In genomic region chr16:30805370-30806169, GRCh38 we compare ENCODE assay signal across 9 cellular contexts. TPM values are rescaled to one million over a fixed set of nuclear protein-coding genes. Genes with fewer than 3 reads are reported as not detected.
A peak's percentile ranks its signal among the peaks of the same experiment; 100 is the strongest.
DNase-seq lines count a peak whose midpoint lies in the region; ATAC-seq, FAIRE-seq and TF ChIP-seq lines count a peak whose summit lies in the region.
"Had no signal": no experiment of that assay in that cellular context is flagged by ENCODE, and none has a peak within 500 bp of the region (broad histone marks: within the 10 kb centered on the region; RNA-seq: fewer than 3 reads in every experiment).

No MANE protein-coding gene starts in this region.

- no peaks in the 10 kb centered on the region for H3F3A ChIP-seq in neural cell (ENCODE audit: insufficient read depth, low read length, poor library complexity, severe bottlenecking)

- no peaks in the 10 kb centered on the region for H4K20me1 ChIP-seq in neural cell (ENCODE audit: insufficient read depth)

- peak in 1 of 2 donors; percentile 84 for TF ChIP-seq POLR2A in thyroid gland (IDR thresholded peaks at IDR 0.05)

- 1 to 2% methylated on average over 10 to 32 of the region's 62 CpGs for WGBS in thyroid gland, 2 donors

- H3K79me2 ChIP-seq in neural cell (replicated peaks; ENCODE audit: insufficient read depth, low read length), result no peaks in the 10 kb centered on the region

- intact Hi-C loops in thyroid gland (cut with DNase I), result no loop called here

- peaks cover 41% of the 10 kb centered on the region for H3K27me3 ChIP-seq in HUES48 (ENCODE audit: control insufficient read depth, insufficient read depth, low read length)
- H3K27me3 ChIP-seq in RWPE2 (ENCODE audit: insufficient read depth, poor library complexity, severe bottlenecking), result no peaks in the 10 kb centered on the region
- no peaks in the 10 kb centered on the region for H3K27me3 ChIP-seq in neural cell (ENCODE audit: insufficient read depth, low read depth, low read length)
- H3K27me3 ChIP-seq in thyroid gland, result no peaks in the 10 kb centered on the region

- H2AFZ ChIP-seq in neural cell (ENCODE audit: low read depth, low read length), result peak overlapping the region; percentile 53

- peak; percentile 47 for TF ChIP-seq RAD21 in neural cell (conservative IDR thresholded peaks at IDR 0.05)

- FAIRE-seq in frontal cortex (lab: Jason Lieb, UNC), result no peak
- FAIRE-seq: endometrium had no signal

- H3K4me3 ChIP-seq in HUES48 (ENCODE audit: low read depth, low read length), result peak overlapping the region; percentile 71
- peak overlapping the region; percentile 64 for H3K4me3 ChIP-seq in RWPE2 (ENCODE audit: severe bottlenecking)
- H3K4me3 ChIP-seq in neural cell (ENCODE audit: low read length), result peak overlapping the region; percentile 71
- peak overlapping the region; percentile 39 to 59 (median 46) for H3K4me3 ChIP-seq in thyroid gland (replicated peaks in 1 of 3)

- peak overlapping the region; percentile 74 for H3K27ac ChIP-seq in HUES48 (ENCODE audit: low read depth, low read length)
- peak overlapping the region; percentile 55 for H3K27ac ChIP-seq in RWPE2 (ENCODE audit: poor library complexity, severe bottlenecking)
- peak overlapping the region; percentile 81 for H3K27ac ChIP-seq in neural cell (ENCODE audit: low read length)
- peak overlapping the region; percentile 68 to 85 (median 70) for H3K27ac ChIP-seq in thyroid gland

- peak overlapping the region; percentile 82 for H3K4me2 ChIP-seq in neural cell (ENCODE audit: low read length)

- H3K9me3 ChIP-seq in HUES48 (ENCODE audit: control insufficient read depth, insufficient read depth, low read length) (no peaks in the 10 kb centered on the region), RWPE2 (ENCODE audit: severe bottlenecking) (no peaks in the 10 kb centered on the region), neural cell (ENCODE audit: low read length) (no peaks in the 10 kb centered on the region), thyroid gland (no peaks in the 10 kb centered on the region)

- TF ChIP-seq CTCF in RWPE2 (IDR thresholded peaks at IDR 0.05; ENCODE audit: poor library complexity, severe bottlenecking), result no peak
- TF ChIP-seq CTCF in neural cell (IDR thresholded peaks at IDR 0.05; ENCODE audit: poor library complexity, severe bottlenecking), result peak; percentile 27
- peak in 1 of 6 experiments; percentile 7 for TF ChIP-seq CTCF in thyroid gland (IDR thresholded peaks at IDR 0.05)

- no peaks in the 10 kb centered on the region for H3K9me2 ChIP-seq in neural cell (ENCODE audit: insufficient read depth, low read length)

- H3K36me3 ChIP-seq in HUES48 (ENCODE audit: control insufficient read depth, insufficient read depth, low read length) (no peaks in the 10 kb centered on the region), RWPE2 (ENCODE audit: low read depth) (no peaks in the 10 kb centered on the region), neural cell (ENCODE audit: insufficient read depth, low read length) (no peaks in the 10 kb centered on the region), thyroid gland (no peaks in the 10 kb centered on the region)

- H3K4me1 ChIP-seq in HUES48 (ENCODE audit: control insufficient read depth, insufficient read depth, low read length) (peaks cover 7% of the 10 kb centered on the region), RWPE2 (ENCODE audit: insufficient read depth, poor library complexity, severe bottlenecking) (no peaks in the 10 kb centered on the region), thyroid gland (peaks cover 2 to 11% of the 10 kb centered on the region in 2 donors)

- H3K9ac ChIP-seq in HUES48 (ENCODE audit: low read depth, low read length), result peak overlapping the region; percentile 41
- peak overlapping the region; percentile 85 for H3K9ac ChIP-seq in neural cell (ENCODE audit: low read length)

- peak; percentile 59 for DNase-seq in DMS53 treated with DMSO at 0.1 percent for 48 hours (lab: John Stamatoyannopoulos, UW; ENCODE audit: unreplicated experiment)
- DNase-seq in RWPE2 (ENCODE audit: low spot score), result no peak
- DNase-seq in activated naive CD4-positive, alpha-beta T cell treated with anti-CD3 and anti-CD28 coated beads, Interleukin-2, amount 50 U/mL, for 16 hours, result peak; percentile 66
- DNase-seq in frontal cortex (ENCODE audit: low spot score in 2 of 2), result peak; percentile 88 to 95
- peak; percentile 87 to 89 for DNase-seq in thyroid gland
- DNase-seq in OCI-M2 (lab: John Stamatoyannopoulos, UW; ENCODE audit: unreplicated experiment), result no peak

- peak; percentile 47 for TF ChIP-seq EP300 in neural cell (conservative IDR thresholded peaks at IDR 0.05; ENCODE audit: poor library complexity, severe bottlenecking)

- peak; percentile 93 for ATAC-seq in RWPE2 (ENCODE audit: low read depth)

TF ChIP-seq in neural cell, 6 proteins besides CTCF, POLR2A, EP300 and RAD21:
- peak; percentile 64 for TF ChIP-seq SMC3 (conservative IDR thresholded peaks at IDR 0.05; ENCODE audit: poor library complexity)
- TF ChIP-seq TAF1 (IDR thresholded peaks at IDR 0.05; ENCODE audit: low read depth), result peak; percentile 95
- TF ChIP-seq REST (IDR thresholded peaks at IDR 0.05; ENCODE audit: borderline replicate concordance), result peak; percentile 95
- peak; percentile 73 for TF ChIP-seq MXI1 (conservative IDR thresholded peaks at IDR 0.05; ENCODE audit: poor library complexity, severe bottlenecking)
- no peak for TF ChIP-seq EZH2 (IDR thresholded peaks at IDR 0.05; ENCODE audit: borderline replicate concordance, insufficient read depth, low read length, poor library complexity, severe bottlenecking)
- TF ChIP-seq POLR2AphosphoS5 (IDR thresholded peaks at IDR 0.05), result peak; percentile 85

RNA-seq across cellular contexts. Expression of gene ZNF629, which starts 18.6 kb away (rescaled TPM):
- total RNA-seq in frontal cortex (11.4 TPM), thyroid gland (10 to 100 TPM; 14.5 to 26.7 (median 19.0) TPM)
- 10.4 and 14.1 TPM in 2 replicates for polyA plus RNA-seq in neural cell
- 29.5 and 31.7 TPM in 2 replicates for polyA minus RNA-seq in neural cell

RNA-seq across cellular contexts. Expression of gene RNF40, which starts 43.4 kb away (rescaled TPM):
- total RNA-seq in frontal cortex (90.1 TPM), thyroid gland (100 to 1,000 TPM; 105 to 147 (median 113) TPM)
- polyA plus RNA-seq in neural cell, result 85.2 and 94.4 TPM in 2 replicates
- 149 and 163 TPM in 2 replicates for polyA minus RNA-seq in neural cell

RNA-seq across cellular contexts. Expression of gene CFAP119, which starts 43.7 kb away (rescaled TPM):
- total RNA-seq in frontal cortex (3.3 TPM), thyroid gland (10 to 100 TPM in 3 of 4 donors, 1 to 10 TPM in 1; 9.6 to 24.7 (median 15.5) TPM)
- 17.0 and 23.3 TPM in 2 replicates for polyA plus RNA-seq in neural cell
- polyA minus RNA-seq in neural cell, result 5.4 and 5.8 TPM in 2 replicates

RNA-seq across cellular contexts. Expression of gene PHKG2, which starts 57.3 kb away (rescaled TPM):
- total RNA-seq in frontal cortex (8.6 TPM), thyroid gland (10 to 100 TPM; 28.1 to 52.8 (median 42.3) TPM)
- 41.5 and 55.2 TPM in 2 replicates for polyA plus RNA-seq in neural cell
- 13.9 and 14.4 TPM in 2 replicates for polyA minus RNA-seq in neural cell

Comparison
In these comparisons a context has a peak if more than half of its experiments do, and no peak if none do; other contexts are left out.
1. DNase-seq: peak in DMS53 treated with DMSO at 0.1 percent for 48 hours (single experiment), activated naive CD4-positive, alpha-beta T cell treated with anti-CD3 and anti-CD28 coated beads, Interleukin-2, amount 50 U/mL, for 16 hours (single experiment), frontal cortex (2 of 2) and thyroid gland (2 of 2); none in RWPE2 (single experiment) and OCI-M2 (single experiment).
2. Peak in every context shown above with its lines, with median percentiles within 50 percentile points of each other: H3K27ac ChIP-seq and H3K4me3 ChIP-seq.